11 cellular contexts compared by ENCODE assay signal in the genomic region with DNA sequence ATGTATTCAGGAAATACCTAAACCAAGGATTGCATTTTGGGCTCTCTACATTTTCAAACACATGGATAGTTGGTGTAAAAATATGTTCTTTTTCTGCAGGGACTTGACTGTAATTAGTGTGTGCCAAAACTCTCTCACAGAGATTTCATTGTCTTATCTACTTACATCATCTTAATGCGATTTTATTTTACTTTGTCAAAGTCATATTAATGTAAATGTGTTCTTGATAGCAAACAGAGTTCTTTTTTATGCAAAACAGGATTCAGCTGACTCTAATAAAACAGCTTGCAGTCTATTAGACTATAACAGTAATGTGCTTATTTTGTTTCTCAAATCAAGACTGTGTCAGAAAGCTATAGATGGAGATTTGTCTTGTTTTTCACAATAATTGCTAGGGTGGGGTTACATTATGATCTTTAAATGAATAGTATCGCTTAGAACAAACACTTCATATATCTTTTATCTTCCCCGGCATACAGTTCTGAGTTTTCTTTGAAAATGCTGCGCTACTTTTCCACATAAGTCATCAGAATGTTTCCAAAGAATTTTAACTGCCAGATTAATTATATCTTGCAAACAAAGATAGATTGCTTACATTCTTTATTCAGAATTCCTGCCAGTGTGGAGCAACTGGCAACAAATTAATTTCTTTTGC.
DNase-seq lines count a peak whose midpoint lies in the region; ATAC-seq and TF ChIP-seq lines count a peak whose summit lies in the region.
"Had no signal": no experiment of that assay in that cellular context is flagged by ENCODE, and none has a peak within 500 bp of the region (broad histone marks: within the 10 kb centered on the region; RNA-seq: fewer than 3 reads in every experiment).

No MANE protein-coding gene starts in this region.

- no peak for TF ChIP-seq POLR2A in sigmoid colon (IDR thresholded peaks at IDR 0.05)

- peaks cover 0 to 35% (median 32%) of the 10 kb centered on the region in 4 donors for H3K4me1 ChIP-seq in sigmoid colon

- H3K27ac ChIP-seq in sigmoid colon, result peak overlapping the region; percentile 43 to 78 (median 74)

- CTCF ChIA-PET in WTC11 (lab: Charles Lee), result interaction anchor here (1.0 to 1.1 kb wide), 2 partner anchors 9 to 85 kb away, joined by 3 read pairs; no protein-coding TSS in a partner anchor

- no peaks in the 10 kb centered on the region for H3K36me3 Mint-ChIP-seq in WTC11

- H3K4me3 ChIP-seq in fibroblast of pulmonary artery (replicated peaks; ENCODE audit: low read depth, low read length), result peak overlapping the region; percentile 33
- H3K4me3 ChIP-seq in sigmoid colon, result no peak overlapping the region

- no peaks in the 10 kb centered on the region for H3K27me3 ChIP-seq in sigmoid colon

- intact Hi-C loops in sigmoid colon (cut with DNase I), result loop anchor here (5.0 to 10.0 kb wide), 3 partner anchors 66 to 198 kb away; a partner anchor contains a TSS

- H3K36me3 ChIP-seq in sigmoid colon, result no peaks in the 10 kb centered on the region

- POLR2A ChIA-PET in WTC11 (lab: Charles Lee), result no interaction called here

- no peaks in the 10 kb centered on the region for H3K9me3 Mint-ChIP-seq in WTC11

- peaks cover 17% of the 10 kb centered on the region for H3K27me3 Mint-ChIP-seq in WTC11 (ENCODE audit: low read depth)

- H3K27ac Mint-ChIP-seq in WTC11, result no peak overlapping the region

- no peak for ATAC-seq in HG03135 (IDR thresholded peaks at IDR 0.05; ENCODE audit: unreplicated experiment)
- ATAC-seq in WTC11, result no peak
- ATAC-seq in GM19035 (IDR thresholded peaks at IDR 0.05; ENCODE audit: unreplicated experiment), result no peak

- DNase-seq in GM04503 (ENCODE audit: low read depth) (peak; percentile 30), SK-MEL-5 (ENCODE audit: low read depth, low spot score) (peak; percentile 37), fibroblast of pulmonary artery (ENCODE audit: low read depth) (peak; percentile 20), sigmoid colon (no peak), WTC11 (ENCODE audit: low spot score) (no peak)
- DNase-seq in effector CD8-positive, alpha-beta T cell (lab: John Stamatoyannopoulos, UW), result no peak
- DNase-seq: activated effector memory CD4-positive, alpha-beta T cell treated with anti-CD3 and anti-CD28 coated beads, Interleukin-2, amount 50 U/mL, for 16 hours; DMS79; NCI-H146 had no signal

- H3K4me3 Mint-ChIP-seq in WTC11, result no peak overlapping the region

- WGBS in sigmoid colon, 2 donors, result 10 to 32% methylated on average over 4 of the region's 4 CpGs

- peaks cover 15% of the 10 kb centered on the region for H3K4me1 Mint-ChIP-seq in WTC11

- TF ChIP-seq CTCF in fibroblast of pulmonary artery (IDR thresholded peaks at IDR 0.05; ENCODE audit: low read length, missing control alignments) (no peak), sigmoid colon (IDR thresholded peaks at IDR 0.05) (no peak), WTC11 (IDR thresholded peaks at IDR 0.05) (no peak)

- no peaks in the 10 kb centered on the region for H3K9me3 ChIP-seq in sigmoid colon

- in situ Hi-C loops in SK-MEL-5 (cut with HindIII; ENCODE audit: low pct_unique_long_range_greater_than_20kb, low sequenced_read_pairs), result no loop called here

- TF ChIP-seq EP300 in sigmoid colon (IDR thresholded peaks at IDR 0.05), result no peak

TF ChIP-seq in WTC11, 78 proteins besides CTCF, POLR2A, EP300 and RAD21:
- TF ChIP-seq, protein P1, sequence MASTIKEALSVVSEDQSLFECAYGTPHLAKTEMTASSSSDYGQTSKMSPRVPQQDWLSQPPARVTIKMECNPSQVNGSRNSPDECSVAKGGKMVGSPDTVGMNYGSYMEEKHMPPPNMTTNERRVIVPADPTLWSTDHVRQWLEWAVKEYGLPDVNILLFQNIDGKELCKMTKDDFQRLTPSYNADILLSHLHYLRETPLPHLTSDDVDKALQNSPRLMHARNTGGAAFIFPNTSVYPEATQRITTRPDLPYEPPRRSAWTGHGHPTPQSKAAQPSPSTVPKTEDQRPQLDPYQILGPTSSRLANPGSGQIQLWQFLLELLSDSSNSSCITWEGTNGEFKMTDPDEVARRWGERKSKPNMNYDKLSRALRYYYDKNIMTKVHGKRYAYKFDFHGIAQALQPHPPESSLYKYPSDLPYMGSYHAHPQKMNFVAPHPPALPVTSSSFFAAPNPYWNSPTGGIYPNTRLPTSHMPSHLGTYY (CRISPR knock-in tag; IDR thresholded peaks at IDR 0.05), result no peak

Comparison
In these comparisons a context has a peak if more than half of its experiments do, and no peak if none do; other contexts are left out.
1. DNase-seq: peak in GM04503 (single experiment), SK-MEL-5 (single experiment) and fibroblast of pulmonary artery (single experiment); none in sigmoid colon (single experiment), WTC11 (single experiment) and effector CD8-positive, alpha-beta T cell (single experiment).